In the genomic region with DNA sequence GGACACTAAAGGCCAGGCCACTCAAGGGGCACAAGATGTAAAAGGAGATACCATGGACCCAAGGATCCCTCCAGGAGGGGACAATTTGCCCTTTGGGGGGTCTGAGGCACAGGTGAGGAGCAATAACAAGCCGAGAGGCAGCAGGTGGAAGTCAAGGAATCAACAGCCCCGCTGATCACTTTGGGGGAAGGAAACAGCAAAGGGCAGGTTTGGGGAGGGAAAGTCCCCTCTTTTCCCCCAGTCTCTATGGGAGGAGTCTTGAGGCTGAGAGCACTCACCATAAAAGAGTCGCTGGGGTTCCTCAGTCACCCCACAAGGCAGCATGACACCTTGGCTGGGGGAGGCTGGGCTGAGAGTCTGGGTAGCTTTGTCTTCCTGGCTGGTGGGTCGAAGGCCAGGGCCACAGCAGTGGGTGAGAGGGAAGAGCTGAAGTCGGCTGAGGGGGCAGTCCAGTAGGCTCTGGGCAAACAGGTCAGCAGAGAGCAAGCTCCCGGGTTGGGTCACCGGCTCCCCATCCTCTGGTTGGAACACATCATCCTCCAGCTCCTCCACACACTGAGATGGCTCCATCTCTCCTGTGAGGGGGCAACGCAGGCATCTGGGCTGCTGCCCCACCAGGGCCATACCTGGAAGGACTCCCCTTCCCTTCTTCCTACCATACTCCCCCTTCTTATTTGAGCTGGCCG, we compare ENCODE assay signal across 8 cellular contexts. TPM values are rescaled to one million over a fixed set of nuclear protein-coding genes. Genes with fewer than 3 reads are reported as not detected.
DNase-seq lines count a peak whose midpoint lies in the region; ATAC-seq and TF ChIP-seq lines count a peak whose summit lies in the region.

No MANE protein-coding gene starts in this region.

- peak; percentile 67 for TF ChIP-seq POLR2A in GM18951 (IDR thresholded peaks at IDR 0.05; ENCODE audit: extremely low read depth, insufficient read depth, insufficient read length)
- TF ChIP-seq POLR2A in esophagus squamous epithelium (IDR thresholded peaks at IDR 0.05), result no peak

- peak overlapping the region; percentile 80 to 96 for H3K4me3 Mint-ChIP-seq in stimulated activated naive B cell treated with anti-CD40 and anti-IgM and Interleukin-4, amounts not matched to agents 10 μg/mL and 1 μg/mL and 100 μg/mL, for 72 hours

- in situ Hi-C loops in GM18951 (cut with MboI; ENCODE audit: low sequenced_read_pairs, unreplicated experiment), result no loop called here

- TF ChIP-seq CTCF in esophagus squamous epithelium (IDR thresholded peaks at IDR 0.05), result no peak

- H3K4me3 ChIP-seq in SJCRH30, result no peak overlapping the region
- peak overlapping the region in 1 of 4 donors; percentile 5 for H3K4me3 ChIP-seq in esophagus squamous epithelium

- H3K27me3 ChIP-seq in SJCRH30, result no peaks in the 10 kb centered on the region
- H3K27me3 ChIP-seq in esophagus squamous epithelium, result peaks cover 0 to 6% (median 0%) of the 10 kb centered on the region in 4 donors

- no peaks in the 10 kb centered on the region for H3K9me3 Mint-ChIP-seq in stimulated activated naive B cell treated with anti-CD40 and anti-IgM and Interleukin-4, amounts not matched to agents 10 μg/mL and 1 μg/mL and 100 μg/mL, for 72 hours

- H3K4me1 Mint-ChIP-seq in stimulated activated naive B cell treated with anti-CD40 and anti-IgM and Interleukin-4, amounts not matched to agents 10 μg/mL and 1 μg/mL and 100 μg/mL, for 72 hours, result peaks cover 65 to 77% of the 10 kb centered on the region in 2 donors

- H3K27ac ChIP-seq in SJCRH30 (peak overlapping the region; percentile 39; the same call in 1 of the 2 replicates), esophagus squamous epithelium (peak overlapping the region; percentile 72 to 93 (median 88))

- H3K4me1 ChIP-seq in SJCRH30 (peaks cover 59% of the 10 kb centered on the region), esophagus squamous epithelium (peaks cover 68 to 90% (median 75%) of the 10 kb centered on the region in 3 donors)

- peak; percentile 32 to 46 for ATAC-seq in stimulated activated naive B cell treated with anti-CD40 and anti-IgM and Interleukin-4, amounts not matched to agents 10 μg/mL and 1 μg/mL and 100 μg/mL, for 72 hours (replicated peaks)
- no peak for ATAC-seq in HG02885 (IDR thresholded peaks at IDR 0.05; ENCODE audit: poor library complexity, unreplicated experiment)

- peak overlapping the region; percentile 93 for H3K27ac Mint-ChIP-seq in stimulated activated naive B cell treated with anti-CD40 and anti-IgM and Interleukin-4, amounts not matched to agents 10 μg/mL and 1 μg/mL and 100 μg/mL, for 72 hours

- H3K36me3 Mint-ChIP-seq in stimulated activated naive B cell treated with anti-CD40 and anti-IgM and Interleukin-4, amounts not matched to agents 10 μg/mL and 1 μg/mL and 100 μg/mL, for 72 hours, result peaks cover 47 to 48% of the 10 kb centered on the region in 2 donors

- H3K9me3 ChIP-seq in SJCRH30 (replicated peaks) (no peaks in the 10 kb centered on the region), esophagus squamous epithelium (no peaks in the 10 kb centered on the region)

- WGBS in esophagus squamous epithelium, 2 donors, result 72 to 79% methylated on average over 6 to 7 of the region's 9 CpGs

- H3K36me3 ChIP-seq in SJCRH30 (no peaks in the 10 kb centered on the region), esophagus squamous epithelium (no peaks in the 10 kb centered on the region)

- no peaks in the 10 kb centered on the region for H3K27me3 Mint-ChIP-seq in stimulated activated naive B cell treated with anti-CD40 and anti-IgM and Interleukin-4, amounts not matched to agents 10 μg/mL and 1 μg/mL and 100 μg/mL, for 72 hours

- intact Hi-C loops in esophagus squamous epithelium (cut with DNase I), result no loop called here

- DNase-seq in SJCRH30, result no peak
- no peak for DNase-seq in esophagus squamous epithelium (lab: John Stamatoyannopoulos, UW)
- peak; percentile 66 for DNase-seq in stimulated activated naive B cell treated with anti-CD40 and anti-IgM and Interleukin-4, amounts not matched to agents 10 μg/mL and 1 μg/mL and 100 μg/mL, for 72 hours
- no peak for DNase-seq in putamen (ENCODE audit: low spot score)
- no peak for DNase-seq in superior temporal gyrus (ENCODE audit: extremely low spot score)
- DNase-seq in HK-2 (ENCODE audit: unreplicated experiment), result no peak

RNA-seq across cellular contexts. Expression of a gene that starts 3.0 kb away (rescaled TPM):
- 6.5 and 6.7 TPM in 2 replicates for total RNA-seq in SJCRH30 (2014; rRNA removed; shearing (Covaris generic))
- total RNA-seq in esophagus squamous epithelium, result 1 to 10 TPM in 2 of 4 donors, under 1 TPM in 2; 0.31 to 4.4 (median 1.4) TPM

RNA-seq across cellular contexts. Expression of a gene that starts 55.2 kb away (rescaled TPM):
- 90.7 and 105 TPM in 2 replicates for total RNA-seq in SJCRH30 (2014; rRNA removed; shearing (Covaris generic))
- 10 to 100 TPM in 1 of 4 donors, 1 to 10 TPM in 3; 4.1 to 22.3 (median 7.4) TPM for total RNA-seq in esophagus squamous epithelium
